Comparison of ENCODE assay signal across 16 cellular contexts in the genomic region with DNA sequence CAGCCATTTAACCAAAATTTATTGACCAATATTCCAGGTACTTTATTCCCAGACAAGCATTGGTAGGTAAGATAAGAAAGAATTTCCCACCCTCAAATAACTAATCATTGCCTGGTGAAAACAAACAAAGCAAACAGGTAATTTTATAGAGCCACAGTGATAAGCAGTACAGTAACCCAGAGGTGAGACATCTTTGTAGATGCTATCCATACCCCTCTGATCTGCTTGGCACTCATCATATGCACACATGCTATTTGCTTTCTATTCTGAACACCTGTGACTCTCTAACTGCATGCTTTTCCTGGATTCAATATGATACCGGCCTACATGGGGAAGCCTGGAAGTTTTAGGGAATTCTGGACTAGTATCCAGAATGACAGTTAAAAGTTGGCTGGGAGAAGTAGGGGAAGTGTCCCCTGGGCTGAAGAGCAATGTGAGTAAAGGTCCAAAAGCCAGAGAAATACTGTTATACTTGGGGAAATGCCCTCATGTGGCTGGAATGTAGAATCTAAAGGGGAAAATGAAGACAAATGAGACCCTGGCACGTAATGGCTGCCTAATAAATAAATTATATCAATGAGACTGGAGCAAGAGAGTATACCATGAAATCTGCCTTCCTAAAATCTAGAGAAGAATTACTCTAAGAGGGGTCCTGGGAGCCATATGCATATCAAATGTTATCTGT.
"Had no signal": no experiment of that assay in that cellular context is flagged by ENCODE, and none has a peak within 500 bp of the region (broad histone marks: within the 10 kb centered on the region; RNA-seq: fewer than 3 reads in every experiment).

No MANE protein-coding gene starts in this region.

- H3K27ac Mint-ChIP-seq: activated naive CD8-positive, alpha-beta T cell treated with anti-CD3 and anti-CD28 coated beads for 36 hours; activated T-helper 1 cell treated with anti-CD3 and anti-CD28 coated beads, Interleukin-12 subunit alpha, Interleukin-12 subunit beta, Interleukin-2, Interleukin-4 antibody, amounts not matched to agents 30 ng/mL and 10 ng/mL and 1 ng/mL, durations not matched to agents 14 hours and 24 hours and 36 hours; naive thymus-derived CD4-positive, alpha-beta T cell had no signal

- H3K36me3 Mint-ChIP-seq: activated naive CD8-positive, alpha-beta T cell treated with anti-CD3 and anti-CD28 coated beads for 36 hours; naive thymus-derived CD4-positive, alpha-beta T cell had no signal

- H3K9me3 ChIP-seq: colonic mucosa, gastrocnemius medialis, heart left ventricle, right atrium auricular region, SJCRH30, upper lobe of left lung had no signal

- H3K4me1 Mint-ChIP-seq: naive thymus-derived CD4-positive, alpha-beta T cell had no signal

- H3K4me3 Mint-ChIP-seq: activated naive CD8-positive, alpha-beta T cell treated with anti-CD3 and anti-CD28 coated beads for 36 hours; activated T-helper 1 cell treated with anti-CD3 and anti-CD28 coated beads, Interleukin-12 subunit alpha, Interleukin-12 subunit beta, Interleukin-2, Interleukin-4 antibody, amounts not matched to agents 30 ng/mL and 10 ng/mL and 1 ng/mL, durations not matched to agents 14 hours and 24 hours and 36 hours; naive thymus-derived CD4-positive, alpha-beta T cell had no signal

- H3K36me3 ChIP-seq: cardiac muscle cell, colonic mucosa, gastrocnemius medialis, heart left ventricle, right atrium auricular region, SJCRH30, upper lobe of left lung had no signal

- H3K4me1 ChIP-seq: colonic mucosa, gastrocnemius medialis, heart left ventricle, right atrium auricular region, SJCRH30, upper lobe of left lung had no signal

- ATAC-seq: gastrocnemius medialis; heart left ventricle; left cardiac atrium; naive thymus-derived CD4-positive, alpha-beta T cell; stimulated activated naive CD8-positive, alpha-beta T cell treated with anti-CD3 and anti-CD28 coated beads, Interleukin-15, Interleukin-2, amounts not matched to agents 100 U/mL and 50 U/mL, for 24 hours had no signal

- H3K9me3 Mint-ChIP-seq: activated naive CD8-positive, alpha-beta T cell treated with anti-CD3 and anti-CD28 coated beads for 36 hours; activated T-helper 1 cell treated with anti-CD3 and anti-CD28 coated beads, Interleukin-12 subunit alpha, Interleukin-12 subunit beta, Interleukin-2, Interleukin-4 antibody, amounts not matched to agents 30 ng/mL and 10 ng/mL and 1 ng/mL, durations not matched to agents 14 hours and 24 hours and 36 hours had no signal

- H3K27ac ChIP-seq: cardiac muscle cell, colonic mucosa, gastrocnemius medialis, heart left ventricle, right atrium auricular region, SJCRH30, skin epidermis, upper lobe of left lung had no signal

- H3K27me3 ChIP-seq: cardiac muscle cell, colonic mucosa, gastrocnemius medialis, heart left ventricle, right atrium auricular region, SJCRH30, upper lobe of left lung had no signal

- H3K4me3 ChIP-seq: cardiac muscle cell, colonic mucosa, gastrocnemius medialis, heart left ventricle, right atrium auricular region, SJCRH30, skin epidermis, upper lobe of left lung had no signal

- DNase-seq: activated CD4-positive, CD25-positive, alpha-beta regulatory T cell treated with anti-CD3 and anti-CD28 coated beads, Interleukin-2, amount 50 U/mL, for 72 hours; activated naive CD8-positive, alpha-beta T cell treated with anti-CD3 and anti-CD28 coated beads for 36 hours; anterior cingulate cortex; colonic mucosa; gastrocnemius medialis; heart left ventricle; left cardiac atrium; naive thymus-derived CD4-positive, alpha-beta T cell; posterior cingulate gyrus; SJCRH30; stimulated activated naive CD8-positive, alpha-beta T cell treated with anti-CD3 and anti-CD28 coated beads, Interleukin-15, Interleukin-2, amounts not matched to agents 100 U/mL and 50 U/mL, for 24 hours; upper lobe of left lung had no signal
